Comparison of ENCODE assay signal across 1 cellular context in the genomic region with DNA sequence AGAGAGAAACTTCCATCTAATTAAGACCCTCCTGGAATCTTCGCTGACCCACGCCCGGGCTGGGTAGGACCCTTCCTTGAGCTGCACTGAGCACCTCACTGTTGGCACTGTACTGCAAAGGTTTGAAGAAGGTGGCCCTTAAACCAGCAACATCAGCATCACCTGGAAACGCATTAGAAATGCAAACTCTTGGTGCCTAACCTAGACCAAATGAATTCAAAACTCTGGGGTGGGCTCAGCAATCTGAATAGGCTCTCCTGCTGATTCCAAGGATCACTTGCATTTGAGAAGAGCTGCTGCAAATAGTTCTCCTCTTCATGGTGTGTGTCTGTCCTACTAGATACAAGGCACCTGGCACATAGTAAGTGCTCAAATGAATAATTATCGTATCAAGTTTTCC.
TF ChIP-seq lines count a peak whose summit lies in the region.

No MANE protein-coding gene starts in this region.

TF ChIP-seq in H1, 55 proteins besides CTCF, POLR2A, EP300 and RAD21:
- TF ChIP-seq TAF1 (IDR thresholded peaks at IDR 0.05; ENCODE audit: low read depth, low read length) = no peak
- no peak for TF ChIP-seq ASH2L (IDR thresholded peaks at IDR 0.05; ENCODE audit: low read length)
- TF ChIP-seq KDM4A (IDR thresholded peaks at IDR 0.05; ENCODE audit: low read depth, low read length, severe bottlenecking) = no peak
- TF ChIP-seq, protein P1, sequence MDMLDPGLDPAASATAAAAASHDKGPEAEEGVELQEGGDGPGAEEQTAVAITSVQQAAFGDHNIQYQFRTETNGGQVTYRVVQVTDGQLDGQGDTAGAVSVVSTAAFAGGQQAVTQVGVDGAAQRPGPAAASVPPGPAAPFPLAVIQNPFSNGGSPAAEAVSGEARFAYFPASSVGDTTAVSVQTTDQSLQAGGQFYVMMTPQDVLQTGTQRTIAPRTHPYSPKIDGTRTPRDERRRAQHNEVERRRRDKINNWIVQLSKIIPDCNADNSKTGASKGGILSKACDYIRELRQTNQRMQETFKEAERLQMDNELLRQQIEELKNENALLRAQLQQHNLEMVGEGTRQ (IDR thresholded peaks at IDR 0.05; ENCODE audit: low read length) = no peak
- no peak for TF ChIP-seq CHD2 (IDR thresholded peaks at IDR 0.05; ENCODE audit: low read length)
- TF ChIP-seq RBBP5 (IDR thresholded peaks at IDR 0.05; ENCODE audit: borderline replicate concordance, low read depth, low read length) = no peak
- no peak for TF ChIP-seq TEAD4 (IDR thresholded peaks at IDR 0.05; ENCODE audit: low read depth, low read length)
- TF ChIP-seq NRF1 (IDR thresholded peaks at IDR 0.05; ENCODE audit: low read depth, low read length) = no peak
- no peak for TF ChIP-seq SIN3A (conservative IDR thresholded peaks at IDR 0.05 in 1 of 2, IDR thresholded peaks at IDR 0.05 in 1 of 2; ENCODE audit: low read depth in 1 of 2, low read length in 2 of 2)
- TF ChIP-seq, protein P2, sequence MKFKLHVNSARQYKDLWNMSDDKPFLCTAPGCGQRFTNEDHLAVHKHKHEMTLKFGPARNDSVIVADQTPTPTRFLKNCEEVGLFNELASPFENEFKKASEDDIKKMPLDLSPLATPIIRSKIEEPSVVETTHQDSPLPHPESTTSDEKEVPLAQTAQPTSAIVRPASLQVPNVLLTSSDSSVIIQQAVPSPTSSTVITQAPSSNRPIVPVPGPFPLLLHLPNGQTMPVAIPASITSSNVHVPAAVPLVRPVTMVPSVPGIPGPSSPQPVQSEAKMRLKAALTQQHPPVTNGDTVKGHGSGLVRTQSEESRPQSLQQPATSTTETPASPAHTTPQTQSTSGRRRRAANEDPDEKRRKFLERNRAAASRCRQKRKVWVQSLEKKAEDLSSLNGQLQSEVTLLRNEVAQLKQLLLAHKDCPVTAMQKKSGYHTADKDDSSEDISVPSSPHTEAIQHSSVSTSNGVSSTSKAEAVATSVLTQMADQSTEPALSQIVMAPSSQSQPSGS (IDR thresholded peaks at IDR 0.05; ENCODE audit: low read length) = no peak
- no peak for TF ChIP-seq SP4 (IDR thresholded peaks at IDR 0.05; ENCODE audit: low read length)
- TF ChIP-seq HDAC2 (IDR thresholded peaks at IDR 0.05; ENCODE audit: borderline replicate concordance in 1 of 2, low read depth in 2 of 2, low read length in 2 of 2) = no peak
- no peak for TF ChIP-seq JUND (IDR thresholded peaks at IDR 0.05; ENCODE audit: low read length)
- TF ChIP-seq, protein P3, sequence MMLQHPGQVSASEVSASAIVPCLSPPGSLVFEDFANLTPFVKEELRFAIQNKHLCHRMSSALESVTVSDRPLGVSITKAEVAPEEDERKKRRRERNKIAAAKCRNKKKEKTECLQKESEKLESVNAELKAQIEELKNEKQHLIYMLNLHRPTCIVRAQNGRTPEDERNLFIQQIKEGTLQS (IDR thresholded peaks at IDR 0.05; ENCODE audit: insufficient read depth, low read depth, low read length) = no peak
- no peak for TF ChIP-seq KDM5A (IDR thresholded peaks at IDR 0.05; ENCODE audit: low read length)
- no peak for TF ChIP-seq CREB1 (IDR thresholded peaks at IDR 0.05)
- TF ChIP-seq EGR1 (IDR thresholded peaks at IDR 0.05; ENCODE audit: borderline replicate concordance, low read depth, low read length) = no peak
- no peak for TF ChIP-seq CEBPB (IDR thresholded peaks at IDR 0.05; ENCODE audit: low read depth, low read length)
- TF ChIP-seq SRF (IDR thresholded peaks at IDR 0.05; ENCODE audit: low read depth, low read length) = no peak
- TF ChIP-seq JUN (IDR thresholded peaks at IDR 0.05; ENCODE audit: low read depth, low read length) = no peak
